ENCODE assay signal across 18 cellular contexts in genomic region chr3:130378677-130379191, GRCh38. TPM values are rescaled to one million over a fixed set of nuclear protein-coding genes. Genes with fewer than 3 reads are reported as not detected.
DNase-seq lines count a peak whose midpoint lies in the region; ATAC-seq, FAIRE-seq and TF ChIP-seq lines count a peak whose summit lies in the region.
"Had no signal": no experiment of that assay in that cellular context is flagged by ENCODE, and none has a peak within 500 bp of the region (broad histone marks: within the 10 kb centered on the region; RNA-seq: fewer than 3 reads in every experiment).

No MANE protein-coding gene starts in this region.

- no peak overlapping the region for H2BK15ac ChIP-seq in mesenchymal stem cell (ENCODE audit: low read depth, poor library complexity, severe bottlenecking)

- H2AFZ ChIP-seq in K562 (ENCODE audit: low read depth, low read length) (peak overlapping the region; percentile 25; the same call in 1 of the 2 replicates), mesenchymal stem cell (ENCODE audit: low read depth, low read length) (no peak overlapping the region), trophoblast cell (ENCODE audit: insufficient read depth, low read length, poor library complexity) (no peak overlapping the region)

- H3K27ac Mint-ChIP-seq in naive thymus-derived CD8-positive, alpha-beta T cell: no peak overlapping the region
- H3K27ac Mint-ChIP-seq: CD4-positive, alpha-beta memory T cell had no signal

- H3K4me1 ChIP-seq in K562 (replicated peaks in 1 of 2; ENCODE audit: control insufficient read depth in 2 of 2, insufficient read depth in 2 of 2, low read length in 2 of 2): peaks cover 20 to 61% of the 10 kb centered on the region in 2 experiments
- peaks cover 4% of the 10 kb centered on the region for H3K4me1 ChIP-seq in mesenchymal stem cell (ENCODE audit: control insufficient read depth, insufficient read depth, low read depth, low read length)
- peaks cover 0 to 6% of the 10 kb centered on the region in 2 experiments for H3K4me1 ChIP-seq in trophoblast cell (ENCODE audit: control insufficient read depth in 1 of 2, insufficient read depth in 2 of 2, low read length in 2 of 2)
- no peaks in the 10 kb centered on the region for H3K4me1 ChIP-seq in SJCRH30
- H3K4me1 ChIP-seq: A549, HAP-1 had no signal

- H2BK5ac ChIP-seq in mesenchymal stem cell (ENCODE audit: low read depth, low read length, poor library complexity, severe bottlenecking): no peak overlapping the region
- H2BK5ac ChIP-seq in trophoblast cell (ENCODE audit: low read depth, low read length, poor library complexity): no peak overlapping the region

- H3K18ac ChIP-seq in mesenchymal stem cell (ENCODE audit: low read depth in 1 of 2, low read length in 2 of 2): peak overlapping the region; percentile 54 to 84
- peak overlapping the region; percentile 46 for H3K18ac ChIP-seq in trophoblast cell (ENCODE audit: low read length)

- TF ChIP-seq RAD21 in K562 (CRISPR knock-in tag; conservative IDR thresholded peaks at IDR 0.05 in 1 of 2, IDR thresholded peaks at IDR 0.05 in 1 of 2): no peak

- H3K27ac ChIP-seq in K562 (ENCODE audit: extremely low read depth, low read depth, low read length): peak overlapping the region; percentile 64
- H3K27ac ChIP-seq in mesenchymal stem cell (ENCODE audit: low read length, poor library complexity, severe bottlenecking): peak overlapping the region; percentile 50
- no peak overlapping the region for H3K27ac ChIP-seq in trophoblast cell (ENCODE audit: low read depth, low read length)
- no peak overlapping the region for H3K27ac ChIP-seq in SJCRH30
- H3K27ac ChIP-seq: A549, C4-2B, HL-60 had no signal

- peak overlapping the region; percentile 46 for H4K8ac ChIP-seq in mesenchymal stem cell (ENCODE audit: low read length)
- no peak overlapping the region for H4K8ac ChIP-seq in trophoblast cell (ENCODE audit: low read depth, low read length)

- no peaks in the 10 kb centered on the region for H3K36me3 Mint-ChIP-seq in naive thymus-derived CD8-positive, alpha-beta T cell
- H3K36me3 Mint-ChIP-seq: CD4-positive, alpha-beta memory T cell had no signal

- H3K4me2 ChIP-seq in K562 (ENCODE audit: insufficient read depth, low read length) (peak overlapping the region; percentile 39), mesenchymal stem cell (ENCODE audit: low read length, poor library complexity, severe bottlenecking) (no peak overlapping the region), trophoblast cell (ENCODE audit: low read length) (no peak overlapping the region)
- H3K4me2 ChIP-seq: A549 had no signal

- no TSS peak for BruUV-seq in K562 (replicated peaks; lab: Mats Ljungman, UMichigan)

- CTCF ChIA-PET in K562 (lab: Yijun Ruan, JAX; ENCODE audit: low intra/inter-chr PET ratio): no interaction called here

- H3K4ac ChIP-seq in mesenchymal stem cell (ENCODE audit: low read depth in 1 of 2, low read length in 2 of 2): peak overlapping the region in 1 of 2 experiments; percentile 46
- no peak overlapping the region for H3K4ac ChIP-seq in trophoblast cell (ENCODE audit: low read depth, low read length)

- in situ Hi-C loops in K562 (cut with MboI): no loop called here

- no peak overlapping the region for H3K23ac ChIP-seq in mesenchymal stem cell (ENCODE audit: low read length in 2 of 2)
- no peak overlapping the region for H3K23ac ChIP-seq in trophoblast cell (ENCODE audit: low read length)

- no peaks in the 10 kb centered on the region for H3K9me3 ChIP-seq in K562 (replicated peaks; ENCODE audit: control insufficient read depth, insufficient read depth, low read depth, low read length)
- peaks cover 3% of the 10 kb centered on the region for H3K9me3 ChIP-seq in mesenchymal stem cell (ENCODE audit: control insufficient read depth, low read length)
- H3K9me3 ChIP-seq in trophoblast cell (ENCODE audit: insufficient read depth, low read depth, low read length): no peaks in the 10 kb centered on the region
- no peaks in the 10 kb centered on the region for H3K9me3 ChIP-seq in SJCRH30 (replicated peaks)
- H3K9me3 ChIP-seq: A549, HAP-1 had no signal

- no peak overlapping the region for H4K12ac ChIP-seq in trophoblast cell (ENCODE audit: low read depth, low read length)

- no peaks in the 10 kb centered on the region for H3K9me1 ChIP-seq in K562 (ENCODE audit: control insufficient read depth, insufficient read depth, low read length)

- H3K27me3 ChIP-seq in K562 (ENCODE audit: control insufficient read depth in 2 of 2, insufficient read depth in 2 of 2, low read length in 2 of 2): no peaks in the 10 kb centered on the region
- H3K27me3 ChIP-seq in mesenchymal stem cell (ENCODE audit: control insufficient read depth in 1 of 2, insufficient read depth in 1 of 2, low read length in 2 of 2): peaks cover 0 to 5% of the 10 kb centered on the region in 2 experiments
- no peaks in the 10 kb centered on the region for H3K27me3 ChIP-seq in trophoblast cell (ENCODE audit: insufficient read depth, low read length)
- no peaks in the 10 kb centered on the region for H3K27me3 ChIP-seq in SJCRH30
- H3K27me3 ChIP-seq: BE2C had no signal

- H3K9ac ChIP-seq in K562 (ENCODE audit: insufficient read depth in 1 of 2, low read depth in 2 of 2, low read length in 2 of 2): peak overlapping the region in 1 of 2 experiments; percentile 8; a peak in 2 of 4 replicates
- H3K9ac ChIP-seq in mesenchymal stem cell (ENCODE audit: low read length): no peak overlapping the region
- no peak overlapping the region for H3K9ac ChIP-seq in trophoblast cell (ENCODE audit: low read length)

- H3K79me1 ChIP-seq in mesenchymal stem cell (replicated peaks; ENCODE audit: low read length, poor library complexity, severe bottlenecking): no peaks in the 10 kb centered on the region
- peaks cover 2% of the 10 kb centered on the region for H3K79me1 ChIP-seq in trophoblast cell (ENCODE audit: low read length)

- POLR2A ChIA-PET in K562 (lab: Yijun Ruan, JAX): no interaction called here
- POLR2A ChIA-PET in naive thymus-derived CD8-positive, alpha-beta T cell (lab: Charles Lee): no interaction called here

- TF ChIP-seq POLR2A in K562 (conservative IDR thresholded peaks at IDR 0.05): no peak

- peaks cover 25% of the 10 kb centered on the region for H3K79me2 ChIP-seq in K562 (ENCODE audit: control insufficient read depth, insufficient read depth, low read length)
- no peaks in the 10 kb centered on the region for H3K79me2 ChIP-seq in trophoblast cell (ENCODE audit: control insufficient read depth, insufficient read depth, low read length, poor library complexity)

- H3K27me3 Mint-ChIP-seq in naive thymus-derived CD8-positive, alpha-beta T cell: peaks cover 3 to 13% (median 9%) of the 10 kb centered on the region in 5 donors

- H4K20me1 ChIP-seq in K562 (replicated peaks; ENCODE audit: control insufficient read depth, insufficient read depth, low read length): no peaks in the 10 kb centered on the region

- TF ChIP-seq CTCF in K562 (IDR thresholded peaks at IDR 0.05 in 2 of 3, conservative IDR thresholded peaks at IDR 0.05 in 1 of 3; ENCODE audit: insufficient read depth in 2 of 3, low read depth in 1 of 3, low read length in 3 of 3): no peak

- TF ChIP-seq EP300 in K562 (IDR thresholded peaks at IDR 0.05; ENCODE audit: low read length): no peak

- no peaks in the 10 kb centered on the region for H3K4me1 Mint-ChIP-seq in naive thymus-derived CD8-positive, alpha-beta T cell
- H3K4me1 Mint-ChIP-seq: CD4-positive, alpha-beta memory T cell had no signal

- WGBS in K562 (ENCODE audit: insufficient coverage, low coverage, missing lambda C conversion rate): 51% methylated on average over 6 of the region's 7 CpGs
- WGBS in mesenchymal stem cell: 82% methylated on average over 7 of the region's 7 CpGs
- WGBS in trophoblast cell (ENCODE audit: extremely low coverage, insufficient coverage, insufficient read length): no CpG with 5 or more reads among the region's 7 CpGs

- DNase-seq in K562 (ENCODE audit: extremely low read depth in 1 of 4, low spot score in 3 of 4) (no peak), mesenchymal stem cell (no peak), trophoblast cell (peak in 1 of 2 donors; percentile 31), SJCRH30 (no peak), kidney glomerular epithelial cell (lab: John Stamatoyannopoulos, UW) (no peak), iPS-NIHi7 (ENCODE audit: extremely low spot score) (no peak)
- no peak for DNase-seq in naive thymus-derived CD8-positive, alpha-beta T cell
- DNase-seq: BE2C; CD4-positive, alpha-beta memory T cell; DMS79 had no signal

- H3K36me3 ChIP-seq in K562 (ENCODE audit: control insufficient read depth, insufficient read depth, low read length) (peaks cover 44% of the 10 kb centered on the region), mesenchymal stem cell (ENCODE audit: control insufficient read depth in 1 of 2, insufficient read depth in 2 of 2, low read depth in 1 of 2, low read length in 2 of 2) (no peaks in the 10 kb centered on the region), trophoblast cell (ENCODE audit: control insufficient read depth in 1 of 2, insufficient read depth in 2 of 2, low read length in 2 of 2) (no peaks in the 10 kb centered on the region), SJCRH30 (no peaks in the 10 kb centered on the region)
- H3K36me3 ChIP-seq: BE2C, HAP-1 had no signal

- H3K4me3 Mint-ChIP-seq in naive thymus-derived CD8-positive, alpha-beta T cell: no peak overlapping the region
- H3K4me3 Mint-ChIP-seq: CD4-positive, alpha-beta memory T cell had no signal

- H2AK5ac ChIP-seq in mesenchymal stem cell (ENCODE audit: low read length, severe bottlenecking) (peak overlapping the region; percentile 78), trophoblast cell (ENCODE audit: low read length) (no peak overlapping the region)

- intact Hi-C loops in K562 (cut with micrococcal nuclease): loop anchor here (5.0 kb wide), 1 partner anchor 36 kb away; no protein-coding TSS in a partner anchor

- H3K14ac ChIP-seq in mesenchymal stem cell (ENCODE audit: low read length in 2 of 2): no peak overlapping the region
- no peak overlapping the region for H3K14ac ChIP-seq in trophoblast cell (ENCODE audit: low read length)

- no peak for ATAC-seq in K562
- no peak for ATAC-seq in naive thymus-derived CD8-positive, alpha-beta T cell
- ATAC-seq: A549, GM12878 had no signal

- H3K4me3 ChIP-seq in K562: no peak overlapping the region
- no peak overlapping the region for H3K4me3 ChIP-seq in mesenchymal stem cell (ENCODE audit: insufficient read depth in 1 of 2, low read depth in 1 of 2, low read length in 2 of 2)
- no peak overlapping the region for H3K4me3 ChIP-seq in trophoblast cell (ENCODE audit: low read depth, low read length)
- H3K4me3 ChIP-seq in SJCRH30: no peak overlapping the region
- H3K4me3 ChIP-seq: A549, GM12878, HAP-1 had no signal

- H4K91ac ChIP-seq in mesenchymal stem cell (ENCODE audit: low read length) (peak overlapping the region; percentile 87), trophoblast cell (ENCODE audit: low read depth, low read length) (no peak overlapping the region)

- H3K9me3 Mint-ChIP-seq in naive thymus-derived CD8-positive, alpha-beta T cell: peaks cover 0 to 10% (median 0%) of the 10 kb centered on the region in 9 donors

- no peak overlapping the region for H2BK120ac ChIP-seq in mesenchymal stem cell (ENCODE audit: low read depth, low read length)
- H2BK120ac ChIP-seq in trophoblast cell (ENCODE audit: insufficient read depth, low read length, poor library complexity): no peak overlapping the region

- no peak for FAIRE-seq in K562 (lab: Jason Lieb, UNC)
- FAIRE-seq: A549, GM12878, H1 had no signal

- H2BK12ac ChIP-seq in mesenchymal stem cell (ENCODE audit: low read length in 2 of 2): peak overlapping the region; percentile 75 to 79
- H2BK12ac ChIP-seq in trophoblast cell (ENCODE audit: low read length): peak overlapping the region; percentile 78

RNA-seq across cellular contexts. Expression of gene COL6A5, which starts 33.3 kb away (rescaled TPM):
- total RNA-seq in K562 (2011; cell fraction: chromatin; rRNA removed; ENCODE audit: low replicate concordance): 14.8 and 40.0 TPM in 2 replicates
- total RNA-seq in K562 (2011; cell fraction: nucleolus; rRNA removed): 7.8 and 10.9 TPM in 2 replicates
- 12.6 and 15.3 TPM in 2 replicates for total RNA-seq in K562 (2011; cell fraction: nucleoplasm; rRNA removed)
- total RNA-seq in K562 (2014; rRNA removed) (4.9 and 5.2 TPM in 2 replicates), K562 (2014; rRNA removed; fragmentation: Illumina TruSeq; extraction: Trizol) (8.9 and 9.0 TPM in 2 replicates), K562 (2015; rRNA removed; fragmentation: Illumina TruSeq; extraction: Trizol) (9.6 and 9.8 TPM in 2 replicates), K562 (2021) (4.9 and 5.6 TPM in 2 replicates)
- polyA plus RNA-seq in K562 (2011; rRNA removed) (5.0 and 9.1 TPM in 2 replicates), K562 (2014; fragmentation: Illumina TruSeq; extraction: Trizol) (7.0 and 9.7 TPM in 2 replicates), K562 (2014; fragmentation: Nextera tagmentation; extraction: Ambion mirVana) (1 to 10 TPM; 1.5 to 2.3 TPM), K562 (2014; rRNA removed) (5.4 and 6.0 TPM in 2 replicates)
- 1.9 and 2.1 TPM in 2 replicates for polyA plus RNA-seq in K562 (2011; cell fraction: cytosol; rRNA removed)
- 13.9 and 18.1 TPM in 2 replicates for polyA plus RNA-seq in K562 (2011; cell fraction: nucleus; rRNA removed)
- polyA plus RNA-seq in K562 (2012): 3.6 and 3.9 TPM in 2 replicates
- 10.0 and 14.7 TPM in 2 replicates for polyA minus RNA-seq in K562 (2011; rRNA and poly(A)+ RNA removed)
- polyA minus RNA-seq in K562 (2011; cell fraction: cytosol; rRNA and poly(A)+ RNA removed): 1.7 and 3.6 TPM in 2 replicates
- 13.2 and 15.4 TPM in 2 replicates for polyA minus RNA-seq in K562 (2011; cell fraction: nucleus; rRNA and poly(A)+ RNA removed)
- polyA plus RNA-seq in mesenchymal stem cell (2013, experiment 1 of 2): 0.11 TPM
- 0.14 TPM for polyA plus RNA-seq in mesenchymal stem cell (2013, experiment 2 of 2)
- 0.05 and 0.06 TPM in 2 replicates for polyA plus RNA-seq in trophoblast cell (2013)
- total RNA-seq in SJCRH30 (2014; rRNA removed; shearing (Covaris generic)): not detected in 2 replicates
- total RNA-seq in naive thymus-derived CD8-positive, alpha-beta T cell: not detected
- not detected for polyA plus RNA-seq in naive thymus-derived CD8-positive, alpha-beta T cell
- total RNA-seq: CD4-positive, alpha-beta memory T cell; G401 had no signal
- polyA plus RNA-seq: A549; AG04450; CD4-positive, alpha-beta memory T cell had no signal

Comparison
In these comparisons a context has a peak if more than half of its experiments do, and no peak if none do; other contexts are left out.
1. H3K27ac ChIP-seq: peak in K562 (single experiment) and mesenchymal stem cell (single experiment); none in trophoblast cell (single experiment) and SJCRH30 (single experiment).